In genomic region chr6:33578164-33578563, GRCh38 we compare ENCODE assay signal across 9 cellular contexts. TPM values are rescaled to one million over a fixed set of nuclear protein-coding genes. Genes with fewer than 3 reads are reported as not detected.
DNase-seq lines count a peak whose midpoint lies in the region; ATAC-seq and TF ChIP-seq lines count a peak whose summit lies in the region.
"Had no signal": no experiment of that assay in that cellular context is flagged by ENCODE, and none has a peak within 500 bp of the region (broad histone marks: within the 10 kb centered on the region; RNA-seq: fewer than 3 reads in every experiment).

No MANE protein-coding gene starts in this region.

- DNase-seq in CD14-positive monocyte (ENCODE audit: low spot score), result no peak
- DNase-seq in central memory CD8-positive, alpha-beta T cell (ENCODE audit: low spot score in 2 of 2), result no peak
- DNase-seq in neural progenitor cell (ENCODE audit: low spot score), result no peak
- no peak for DNase-seq in NCI-H1436 treated with DMSO at 0.1 percent for 48 hours (lab: John Stamatoyannopoulos, UW)
- no peak for DNase-seq in OCI-M2 (lab: John Stamatoyannopoulos, UW; ENCODE audit: unreplicated experiment)
- DNase-seq: NCI-H1105 treated with DMSO at 0.1 percent for 48 hours had no signal

- TF ChIP-seq CTCF in CD14-positive monocyte (IDR thresholded peaks at IDR 0.05) (no peak), neural progenitor cell (IDR thresholded peaks at IDR 0.05) (no peak)

- H3K4me1 Mint-ChIP-seq in CD14-positive monocyte (peaks cover 31% of the 10 kb centered on the region), neural progenitor cell (peaks cover 17% of the 10 kb centered on the region)
- peaks cover 29% of the 10 kb centered on the region for H3K4me1 Mint-ChIP-seq in central memory CD8-positive, alpha-beta T cell

- H3K27me3 Mint-ChIP-seq in CD14-positive monocyte (ENCODE audit: low read depth in 3 of 3) (no peaks in the 10 kb centered on the region), neural progenitor cell (ENCODE audit: insufficient read depth, low read depth) (no peaks in the 10 kb centered on the region)
- H3K27me3 Mint-ChIP-seq in central memory CD8-positive, alpha-beta T cell, result no peaks in the 10 kb centered on the region

- H3K27ac Mint-ChIP-seq in CD14-positive monocyte (peak overlapping the region; percentile 89 to 97 (median 92)), neural progenitor cell (no peak overlapping the region)
- H3K27ac Mint-ChIP-seq in central memory CD8-positive, alpha-beta T cell (ENCODE audit: low read depth), result peak overlapping the region; percentile 97

- H3K36me3 ChIP-seq in KOPT-K1 (ENCODE audit: insufficient read depth, low read length) (peaks cover 44% of the 10 kb centered on the region), neural progenitor cell (no peaks in the 10 kb centered on the region)

- H3K4me1 ChIP-seq in neural progenitor cell, result no peaks in the 10 kb centered on the region

- peaks cover 17% of the 10 kb centered on the region for H3F3A ChIP-seq in neural progenitor cell (ENCODE audit: low read depth)

- intact Hi-C loops in CD14-positive monocyte (cut with micrococcal nuclease), result no loop called here

- no peak overlapping the region for H3K4me2 ChIP-seq in neural progenitor cell

- no peak overlapping the region for H3K4me3 ChIP-seq in neural progenitor cell

- H3K27ac ChIP-seq in KOPT-K1 (ENCODE audit: low read depth, low read length, poor library complexity, severe bottlenecking) (peak overlapping the region; percentile 72), neural progenitor cell (no peak overlapping the region)

- H3K9me3 Mint-ChIP-seq in CD14-positive monocyte, result no peaks in the 10 kb centered on the region
- no peaks in the 10 kb centered on the region for H3K9me3 Mint-ChIP-seq in central memory CD8-positive, alpha-beta T cell
- no peaks in the 10 kb centered on the region for H3K9me3 Mint-ChIP-seq in neural progenitor cell

- H2AFZ ChIP-seq in neural progenitor cell (replicated peaks), result no peak overlapping the region

- H3K79me2 ChIP-seq in neural progenitor cell (ENCODE audit: low read depth), result peaks cover 21% of the 10 kb centered on the region

- H3K36me3 Mint-ChIP-seq in CD14-positive monocyte (peaks cover 36 to 41% of the 10 kb centered on the region in 2 donors), neural progenitor cell (peaks cover 7% of the 10 kb centered on the region)
- H3K36me3 Mint-ChIP-seq in central memory CD8-positive, alpha-beta T cell (ENCODE audit: insufficient read depth), result peaks cover 30% of the 10 kb centered on the region

- no peak for ATAC-seq in central memory CD8-positive, alpha-beta T cell (replicated peaks; ENCODE audit: extremely low read depth, poor library complexity, severe bottlenecking)
- ATAC-seq in GM21825 (IDR thresholded peaks at IDR 0.05; ENCODE audit: unreplicated experiment), result no peak
- no peak for ATAC-seq in GM21576 (IDR thresholded peaks at IDR 0.05; ENCODE audit: unreplicated experiment)

- H3K9me3 ChIP-seq in KOPT-K1 (ENCODE audit: insufficient read depth, low read length, poor library complexity, severe bottlenecking), result no peaks in the 10 kb centered on the region
- no peaks in the 10 kb centered on the region for H3K9me3 ChIP-seq in neural progenitor cell (ENCODE audit: low read depth)

- H3K4me3 Mint-ChIP-seq in CD14-positive monocyte (peak overlapping the region; percentile 90 to 94), neural progenitor cell (peak overlapping the region; percentile 80)
- H3K4me3 Mint-ChIP-seq in central memory CD8-positive, alpha-beta T cell, result peak overlapping the region; percentile 89

- H3K9ac ChIP-seq in neural progenitor cell, result no peak overlapping the region

- no peaks in the 10 kb centered on the region for H3K27me3 ChIP-seq in neural progenitor cell

- no peaks in the 10 kb centered on the region for H4K20me1 ChIP-seq in neural progenitor cell (ENCODE audit: low read depth)

RNA-seq across cellular contexts. Expression of gene BAK1, which starts 1.9 kb away (rescaled TPM):
- polyA plus RNA-seq in CD14-positive monocyte, result 10 to 100 TPM; 27.8 to 34.0 TPM
- total RNA-seq in neural progenitor cell (ENCODE audit: low replicate concordance), result 13.9 and 40.0 TPM in 2 replicates

RNA-seq across cellular contexts. Expression of gene ITPR3, which starts 43.0 kb away (rescaled TPM):
- polyA plus RNA-seq in CD14-positive monocyte, result not detected
- 1.5 and 3.4 TPM in 2 replicates for total RNA-seq in neural progenitor cell (ENCODE audit: low replicate concordance)
